In the genomic region with DNA sequence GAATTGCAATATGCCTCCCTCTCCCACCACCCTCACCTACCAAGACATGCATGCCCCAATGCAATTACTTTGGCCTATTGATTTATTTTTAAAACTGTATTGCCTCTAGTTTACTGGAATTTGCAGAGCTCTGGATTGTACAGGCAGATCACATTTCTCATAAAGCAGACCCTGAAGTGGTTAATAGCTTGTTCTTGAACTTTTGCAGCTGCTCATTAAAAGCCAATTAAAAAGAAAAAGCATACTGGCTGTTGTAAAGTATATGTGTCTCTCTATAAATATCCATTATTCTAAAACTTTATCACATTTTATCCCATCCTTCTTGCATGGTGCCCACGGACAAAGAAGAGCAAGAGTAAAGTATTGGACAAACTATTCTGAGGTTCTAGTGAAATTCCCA, we compare ENCODE assay signal across 18 cellular contexts.
DNase-seq lines count a peak whose midpoint lies in the region; ATAC-seq, FAIRE-seq and TF ChIP-seq lines count a peak whose summit lies in the region.
"Had no signal": no experiment of that assay in that cellular context is flagged by ENCODE, and none has a peak within 500 bp of the region (broad histone marks: within the 10 kb centered on the region; RNA-seq: fewer than 3 reads in every experiment).

No MANE protein-coding gene starts in this region.

- peaks cover 30% of the 10 kb centered on the region for H3K4me1 ChIP-seq in HUES64 (ENCODE audit: insufficient read depth, low read length)

- no peak overlapping the region for H3K9ac ChIP-seq in HUES64 (ENCODE audit: low read depth, low read length)

- ATAC-seq in WTC11 (no peak), HG03159 (IDR thresholded peaks at IDR 0.05; ENCODE audit: unreplicated experiment) (no peak)
- ATAC-seq: K562 had no signal

- H3K36me3 Mint-ChIP-seq in WTC11 = no peaks in the 10 kb centered on the region
- peaks cover 4% of the 10 kb centered on the region for H3K36me3 Mint-ChIP-seq in glutamatergic neuron (ENCODE audit: unreplicated experiment)
- H3K36me3 Mint-ChIP-seq: CD4-positive, CD25-positive, alpha-beta regulatory T cell had no signal

- no peaks in the 10 kb centered on the region for H3K36me3 ChIP-seq in HUES64 (ENCODE audit: insufficient read depth, low read length)
- H3K36me3 ChIP-seq: MG63, Peyer's patch had no signal

- 60% methylated on average over 1 of the region's 1 CpG for WGBS in HUES64

- H3K4me3 ChIP-seq in HUES64 (ENCODE audit: low read length) = no peak overlapping the region
- H3K4me3 ChIP-seq: K562, MG63, Peyer's patch had no signal

- peak overlapping the region; percentile 38 for H3K4me3 Mint-ChIP-seq in WTC11
- peak overlapping the region; percentile 17 for H3K4me3 Mint-ChIP-seq in glutamatergic neuron (ENCODE audit: unreplicated experiment)
- H3K4me3 Mint-ChIP-seq: CD4-positive, CD25-positive, alpha-beta regulatory T cell had no signal

- DNase-seq in WTC11 (ENCODE audit: low spot score) (no peak), glutamatergic neuron (no peak), superior temporal gyrus (ENCODE audit: extremely low spot score) (peak; percentile 17), D341Med (ENCODE audit: low spot score) (no peak), urothelium cell line (ENCODE audit: low spot score) (no peak)
- DNase-seq: CD4-positive, CD25-positive, alpha-beta regulatory T cell; DMS 273 treated with DMSO at 0.1 percent for 48 hours; GOT3; MG63; NCI-H1048; NCI-H2029; NCI-H2171; NCI-H774; Peyer's patch had no signal

- H3K27me3 ChIP-seq in HUES64 (ENCODE audit: insufficient read depth, low read length) = peaks cover 28% of the 10 kb centered on the region
- H3K27me3 ChIP-seq: Peyer's patch had no signal

- no peak for TF ChIP-seq CTCF in WTC11 (IDR thresholded peaks at IDR 0.05)
- TF ChIP-seq CTCF in glutamatergic neuron (IDR thresholded peaks at IDR 0.05; ENCODE audit: partially characterized antibody, unreplicated experiment) = no peak

- FAIRE-seq in urothelium cell line (lab: Jason Lieb, UNC) = no peak
- FAIRE-seq: GM12892, K562 had no signal

- CTCF ChIA-PET in WTC11 (lab: Charles Lee) = interaction anchor here (0.9 to 2.8 kb wide), 4 partner anchors 57 to 164 kb away, joined by 3 to 10 read pairs (median 6); no protein-coding TSS in a partner anchor

- peak overlapping the region; percentile 46 for H3K27ac ChIP-seq in HUES64 (ENCODE audit: low read depth, low read length)
- H3K27ac ChIP-seq: Peyer's patch had no signal

- H3K9me3 Mint-ChIP-seq in WTC11 (no peaks in the 10 kb centered on the region), glutamatergic neuron (ENCODE audit: unreplicated experiment) (peaks cover 3% of the 10 kb centered on the region)

- H3K4me1 Mint-ChIP-seq in WTC11 (peaks cover 29% of the 10 kb centered on the region), glutamatergic neuron (ENCODE audit: low read depth, unreplicated experiment) (peaks cover 21% of the 10 kb centered on the region)

- POLR2A ChIA-PET in WTC11 (lab: Charles Lee) = no interaction called here

- peaks cover 28% of the 10 kb centered on the region for H3K27me3 Mint-ChIP-seq in WTC11 (ENCODE audit: low read depth)
- peaks cover 7% of the 10 kb centered on the region for H3K27me3 Mint-ChIP-seq in glutamatergic neuron (ENCODE audit: unreplicated experiment)

- H3K27ac Mint-ChIP-seq in WTC11 (no peak overlapping the region), glutamatergic neuron (ENCODE audit: unreplicated experiment) (no peak overlapping the region)

- no peaks in the 10 kb centered on the region for H3K9me3 ChIP-seq in HUES64 (ENCODE audit: insufficient read depth, low read depth, low read length)
- H3K9me3 ChIP-seq: MG63, Peyer's patch had no signal

TF ChIP-seq in WTC11, 78 proteins besides CTCF, POLR2A, EP300 and RAD21:
- TF ChIP-seq OVOL2 (CRISPR knock-in tag; IDR thresholded peaks at IDR 0.05; ENCODE audit: borderline replicate concordance) (no peak), ZNF219 (CRISPR knock-in tag; IDR thresholded peaks at IDR 0.05; ENCODE audit: borderline replicate concordance) (no peak), ELF4 (CRISPR knock-in tag; IDR thresholded peaks at IDR 0.05; ENCODE audit: low read depth) (no peak), ETV6 (CRISPR knock-in tag; IDR thresholded peaks at IDR 0.05) (no peak), SMAD4 (CRISPR knock-in tag; IDR thresholded peaks at IDR 0.05) (no peak), ZNF317 (CRISPR knock-in tag; IDR thresholded peaks at IDR 0.05; ENCODE audit: borderline replicate concordance, low read depth) (no peak), ATF1 (CRISPR knock-in tag; IDR thresholded peaks at IDR 0.05) (no peak), ZNF232 (CRISPR knock-in tag; IDR thresholded peaks at IDR 0.05) (no peak), NR3C1 (CRISPR knock-in tag; conservative IDR thresholded peaks at IDR 0.05; ENCODE audit: low read depth) (no peak), TCF7 (CRISPR knock-in tag; IDR thresholded peaks at IDR 0.05; ENCODE audit: low read depth) (no peak), NR1H2 (CRISPR knock-in tag; IDR thresholded peaks at IDR 0.05) (no peak), ZNF138 (CRISPR knock-in tag; conservative IDR thresholded peaks at IDR 0.05) (no peak), SP1 (CRISPR knock-in tag; conservative IDR thresholded peaks at IDR 0.05) (no peak)
- TF ChIP-seq, protein P1, sequence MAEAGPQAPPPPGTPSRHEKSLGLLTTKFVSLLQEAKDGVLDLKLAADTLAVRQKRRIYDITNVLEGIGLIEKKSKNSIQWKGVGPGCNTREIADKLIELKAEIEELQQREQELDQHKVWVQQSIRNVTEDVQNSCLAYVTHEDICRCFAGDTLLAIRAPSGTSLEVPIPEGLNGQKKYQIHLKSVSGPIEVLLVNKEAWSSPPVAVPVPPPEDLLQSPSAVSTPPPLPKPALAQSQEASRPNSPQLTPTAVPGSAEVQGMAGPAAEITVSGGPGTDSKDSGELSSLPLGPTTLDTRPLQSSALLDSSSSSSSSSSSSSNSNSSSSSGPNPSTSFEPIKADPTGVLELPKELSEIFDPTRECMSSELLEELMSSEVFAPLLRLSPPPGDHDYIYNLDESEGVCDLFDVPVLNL (CRISPR knock-in tag; IDR thresholded peaks at IDR 0.05; ENCODE audit: borderline replicate concordance, low read depth) = no peak
- TF ChIP-seq, protein P2, sequence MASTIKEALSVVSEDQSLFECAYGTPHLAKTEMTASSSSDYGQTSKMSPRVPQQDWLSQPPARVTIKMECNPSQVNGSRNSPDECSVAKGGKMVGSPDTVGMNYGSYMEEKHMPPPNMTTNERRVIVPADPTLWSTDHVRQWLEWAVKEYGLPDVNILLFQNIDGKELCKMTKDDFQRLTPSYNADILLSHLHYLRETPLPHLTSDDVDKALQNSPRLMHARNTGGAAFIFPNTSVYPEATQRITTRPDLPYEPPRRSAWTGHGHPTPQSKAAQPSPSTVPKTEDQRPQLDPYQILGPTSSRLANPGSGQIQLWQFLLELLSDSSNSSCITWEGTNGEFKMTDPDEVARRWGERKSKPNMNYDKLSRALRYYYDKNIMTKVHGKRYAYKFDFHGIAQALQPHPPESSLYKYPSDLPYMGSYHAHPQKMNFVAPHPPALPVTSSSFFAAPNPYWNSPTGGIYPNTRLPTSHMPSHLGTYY (CRISPR knock-in tag; IDR thresholded peaks at IDR 0.05) = no peak
- TF ChIP-seq, protein P3, sequence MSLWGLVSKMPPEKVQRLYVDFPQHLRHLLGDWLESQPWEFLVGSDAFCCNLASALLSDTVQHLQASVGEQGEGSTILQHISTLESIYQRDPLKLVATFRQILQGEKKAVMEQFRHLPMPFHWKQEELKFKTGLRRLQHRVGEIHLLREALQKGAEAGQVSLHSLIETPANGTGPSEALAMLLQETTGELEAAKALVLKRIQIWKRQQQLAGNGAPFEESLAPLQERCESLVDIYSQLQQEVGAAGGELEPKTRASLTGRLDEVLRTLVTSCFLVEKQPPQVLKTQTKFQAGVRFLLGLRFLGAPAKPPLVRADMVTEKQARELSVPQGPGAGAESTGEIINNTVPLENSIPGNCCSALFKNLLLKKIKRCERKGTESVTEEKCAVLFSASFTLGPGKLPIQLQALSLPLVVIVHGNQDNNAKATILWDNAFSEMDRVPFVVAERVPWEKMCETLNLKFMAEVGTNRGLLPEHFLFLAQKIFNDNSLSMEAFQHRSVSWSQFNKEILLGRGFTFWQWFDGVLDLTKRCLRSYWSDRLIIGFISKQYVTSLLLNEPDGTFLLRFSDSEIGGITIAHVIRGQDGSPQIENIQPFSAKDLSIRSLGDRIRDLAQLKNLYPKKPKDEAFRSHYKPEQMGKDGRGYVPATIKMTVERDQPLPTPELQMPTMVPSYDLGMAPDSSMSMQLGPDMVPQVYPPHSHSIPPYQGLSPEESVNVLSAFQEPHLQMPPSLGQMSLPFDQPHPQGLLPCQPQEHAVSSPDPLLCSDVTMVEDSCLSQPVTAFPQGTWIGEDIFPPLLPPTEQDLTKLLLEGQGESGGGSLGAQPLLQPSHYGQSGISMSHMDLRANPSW (CRISPR knock-in tag; conservative IDR thresholded peaks at IDR 0.05; ENCODE audit: low read depth) = no peak
- TF ChIP-seq, protein P4, sequence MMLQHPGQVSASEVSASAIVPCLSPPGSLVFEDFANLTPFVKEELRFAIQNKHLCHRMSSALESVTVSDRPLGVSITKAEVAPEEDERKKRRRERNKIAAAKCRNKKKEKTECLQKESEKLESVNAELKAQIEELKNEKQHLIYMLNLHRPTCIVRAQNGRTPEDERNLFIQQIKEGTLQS (CRISPR knock-in tag; conservative IDR thresholded peaks at IDR 0.05) = no peak
- TF ChIP-seq, protein P5, sequence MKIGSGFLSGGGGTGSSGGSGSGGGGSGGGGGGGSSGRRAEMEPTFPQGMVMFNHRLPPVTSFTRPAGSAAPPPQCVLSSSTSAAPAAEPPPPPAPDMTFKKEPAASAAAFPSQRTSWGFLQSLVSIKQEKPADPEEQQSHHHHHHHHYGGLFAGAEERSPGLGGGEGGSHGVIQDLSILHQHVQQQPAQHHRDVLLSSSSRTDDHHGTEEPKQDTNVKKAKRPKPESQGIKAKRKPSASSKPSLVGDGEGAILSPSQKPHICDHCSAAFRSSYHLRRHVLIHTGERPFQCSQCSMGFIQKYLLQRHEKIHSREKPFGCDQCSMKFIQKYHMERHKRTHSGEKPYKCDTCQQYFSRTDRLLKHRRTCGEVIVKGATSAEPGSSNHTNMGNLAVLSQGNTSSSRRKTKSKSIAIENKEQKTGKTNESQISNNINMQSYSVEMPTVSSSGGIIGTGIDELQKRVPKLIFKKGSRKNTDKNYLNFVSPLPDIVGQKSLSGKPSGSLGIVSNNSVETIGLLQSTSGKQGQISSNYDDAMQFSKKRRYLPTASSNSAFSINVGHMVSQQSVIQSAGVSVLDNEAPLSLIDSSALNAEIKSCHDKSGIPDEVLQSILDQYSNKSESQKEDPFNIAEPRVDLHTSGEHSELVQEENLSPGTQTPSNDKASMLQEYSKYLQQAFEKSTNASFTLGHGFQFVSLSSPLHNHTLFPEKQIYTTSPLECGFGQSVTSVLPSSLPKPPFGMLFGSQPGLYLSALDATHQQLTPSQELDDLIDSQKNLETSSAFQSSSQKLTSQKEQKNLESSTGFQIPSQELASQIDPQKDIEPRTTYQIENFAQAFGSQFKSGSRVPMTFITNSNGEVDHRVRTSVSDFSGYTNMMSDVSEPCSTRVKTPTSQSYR (CRISPR knock-in tag; IDR thresholded peaks at IDR 0.05) = no peak
